16 cellular contexts compared by ENCODE assay signal in genomic region chr15:33131880-33132279, GRCh38.
DNase-seq lines count a peak whose midpoint lies in the region; ATAC-seq, FAIRE-seq and TF ChIP-seq lines count a peak whose summit lies in the region.
"Had no signal": no experiment of that assay in that cellular context is flagged by ENCODE, and none has a peak within 500 bp of the region (broad histone marks: within the 10 kb centered on the region; RNA-seq: fewer than 3 reads in every experiment).

No MANE protein-coding gene starts in this region.

- H3K27me3 ChIP-seq in keratinocyte (ENCODE audit: control insufficient read depth, extremely low read depth, insufficient read depth, low read length) (no peaks in the 10 kb centered on the region), endodermal cell (ENCODE audit: control insufficient read depth, insufficient read depth, low read length, poor library complexity, severe bottlenecking) (peaks cover 40% of the 10 kb centered on the region)
- H3K27me3 ChIP-seq: SJSA1, vagina had no signal

- no peaks in the 10 kb centered on the region for H3K36me3 Mint-ChIP-seq in endodermal cell (ENCODE audit: low read depth)
- no peaks in the 10 kb centered on the region for H3K36me3 Mint-ChIP-seq in naive thymus-derived CD8-positive, alpha-beta T cell
- H3K36me3 Mint-ChIP-seq: activated CD4-positive, alpha-beta memory T cell treated with anti-CD3 and anti-CD28 coated beads for 36 hours; IgD-negative memory B cell; immature natural killer cell; mesothelial cell of epicardium had no signal

- H3K9me1 ChIP-seq in keratinocyte (ENCODE audit: control insufficient read depth, extremely low read depth, insufficient read depth, low read length), result no peaks in the 10 kb centered on the region

- peak; percentile 13 for FAIRE-seq in keratinocyte (lab: Jason Lieb, UNC)
- FAIRE-seq: TTC549 had no signal

- H3K4me1 Mint-ChIP-seq in endodermal cell, result peaks cover 1% of the 10 kb centered on the region
- H3K4me1 Mint-ChIP-seq in naive thymus-derived CD8-positive, alpha-beta T cell, result peaks cover 1 to 18% (median 15%) of the 10 kb centered on the region in 4 donors
- H3K4me1 Mint-ChIP-seq: IgD-negative memory B cell had no signal

- H3K27ac ChIP-seq in keratinocyte (ENCODE audit: control insufficient read depth, insufficient read depth, low read length) (no peak overlapping the region), endodermal cell (ENCODE audit: low read depth, low read length) (no peak overlapping the region)
- H3K27ac ChIP-seq: SJSA1, vagina had no signal

- in situ Hi-C loops in astrocyte of the spinal cord (cut with HindIII; ENCODE audit: low sequenced_read_pairs), result no loop called here

- H3K4me3 ChIP-seq in astrocyte of the spinal cord (ENCODE audit: low read depth, low read length) (no peak overlapping the region), keratinocyte (ENCODE audit: control insufficient read depth in 2 of 3, extremely low read depth in 1 of 3, insufficient read depth in 2 of 3, low read depth in 1 of 3, low read length in 3 of 3) (no peak overlapping the region), endodermal cell (ENCODE audit: low read length) (no peak overlapping the region)
- H3K4me3 ChIP-seq: SJSA1, vagina had no signal

- H3K27me3 Mint-ChIP-seq in endodermal cell (ENCODE audit: insufficient read depth), result peaks cover 35% of the 10 kb centered on the region
- peaks cover 0 to 3% (median 0%) of the 10 kb centered on the region in 5 donors for H3K27me3 Mint-ChIP-seq in naive thymus-derived CD8-positive, alpha-beta T cell
- H3K27me3 Mint-ChIP-seq: activated CD4-positive, alpha-beta memory T cell treated with anti-CD3 and anti-CD28 coated beads for 36 hours had no signal

- 88 to 100% methylated on average over 1 to 2 of the region's 2 CpGs for WGBS in endodermal cell (ENCODE audit: insufficient coverage in 1 of 2, insufficient read length in 1 of 2), 2 experiments

- peak overlapping the region; percentile 27 for H2AFZ ChIP-seq in keratinocyte (ENCODE audit: control insufficient read depth, low read length)

- TF ChIP-seq CTCF in astrocyte of the spinal cord (IDR thresholded peaks at IDR 0.05; ENCODE audit: low read depth, low read length) (no peak), keratinocyte (optimal IDR thresholded peaks at IDR 0.05 in 1 of 3, IDR thresholded peaks at IDR 0.05 in 1 of 3, conservative IDR thresholded peaks at IDR 0.05 in 1 of 3; ENCODE audit: extremely low read depth in 1 of 3, insufficient read depth in 2 of 3, low read length in 3 of 3) (no peak), endodermal cell (conservative IDR thresholded peaks at IDR 0.05) (no peak)

- H3K36me3 ChIP-seq in keratinocyte (ENCODE audit: control insufficient read depth in 2 of 2, extremely low read depth in 1 of 2, insufficient read depth in 2 of 2, low read length in 2 of 2) (no peaks in the 10 kb centered on the region), endodermal cell (ENCODE audit: control insufficient read depth, insufficient read depth, low read length) (no peaks in the 10 kb centered on the region)
- H3K36me3 ChIP-seq: SJSA1, vagina had no signal

- peaks cover 22% of the 10 kb centered on the region for H3K4me1 ChIP-seq in keratinocyte (ENCODE audit: control insufficient read depth, extremely low read depth, insufficient read depth, low read length)
- no peaks in the 10 kb centered on the region for H3K4me1 ChIP-seq in endodermal cell (ENCODE audit: control insufficient read depth, insufficient read depth, low read length)

- H3K79me2 ChIP-seq in keratinocyte (ENCODE audit: control insufficient read depth, insufficient read depth, low read length), result no peaks in the 10 kb centered on the region

- peaks cover 9% of the 10 kb centered on the region for H3K9me3 Mint-ChIP-seq in endodermal cell
- H3K9me3 Mint-ChIP-seq in naive thymus-derived CD8-positive, alpha-beta T cell, result no peaks in the 10 kb centered on the region
- H3K9me3 Mint-ChIP-seq: activated CD4-positive, alpha-beta memory T cell treated with anti-CD3 and anti-CD28 coated beads for 36 hours; immature natural killer cell; mesothelial cell of epicardium had no signal

- intact Hi-C loops in Right ventricle myocardium superior (cut with DNase I), result loop anchor here (5.0 to 10.0 kb wide), 2 partner anchors 40 to 107 kb away; no protein-coding TSS in a partner anchor
- intact Hi-C loops in cardiac septum (cut with DNase I), result loop anchor here (5.0 kb wide), 2 partner anchors 40 to 110 kb away; no protein-coding TSS in a partner anchor

- ATAC-seq in Right ventricle myocardium superior (ENCODE audit: poor library complexity), result peak; percentile 12
- no peak for ATAC-seq in naive thymus-derived CD8-positive, alpha-beta T cell

- DNase-seq in Right ventricle myocardium superior (no peak), cardiac septum (ENCODE audit: low spot score) (no peak), astrocyte of the spinal cord (ENCODE audit: low read depth, low spot score) (peak; percentile 75), keratinocyte (ENCODE audit: low read depth, low spot score) (no peak), stromal cell of bone marrow (ENCODE audit: low read depth) (peak; percentile 23), endodermal cell (no peak)
- no peak for DNase-seq in activated T-cell treated with anti-CD3 and anti-CD28 coated beads, Interleukin-2, amount 50 U/mL, for 1 hour
- no peak for DNase-seq in naive thymus-derived CD8-positive, alpha-beta T cell
- DNase-seq: activated CD4-positive, alpha-beta memory T cell treated with anti-CD3 and anti-CD28 coated beads for 36 hours; immature natural killer cell; stimulated activated CD4-positive, alpha-beta T cell treated with anti-CD3 and anti-CD28 coated beads, Interleukin-4, amount 100 ng/mL, for 1 hour had no signal

- H3K27ac Mint-ChIP-seq in endodermal cell, result no peak overlapping the region
- H3K27ac Mint-ChIP-seq in naive thymus-derived CD8-positive, alpha-beta T cell, result peak overlapping the region in 1 of 10 donors; percentile 13
- H3K27ac Mint-ChIP-seq: activated CD4-positive, alpha-beta memory T cell treated with anti-CD3 and anti-CD28 coated beads for 36 hours; IgD-negative memory B cell; immature natural killer cell; mesothelial cell of epicardium had no signal

- H3K9me3 ChIP-seq in keratinocyte (ENCODE audit: control insufficient read depth, low read depth, low read length) (no peaks in the 10 kb centered on the region), endodermal cell (ENCODE audit: control insufficient read depth, low read length) (peaks cover 6% of the 10 kb centered on the region)
- H3K9me3 ChIP-seq: SJSA1, vagina had no signal

- no peak overlapping the region for H3K4me3 Mint-ChIP-seq in endodermal cell
- peak overlapping the region in 2 of 10 donors; percentile 15 to 29 for H3K4me3 Mint-ChIP-seq in naive thymus-derived CD8-positive, alpha-beta T cell
- H3K4me3 Mint-ChIP-seq: activated CD4-positive, alpha-beta memory T cell treated with anti-CD3 and anti-CD28 coated beads for 36 hours; IgD-negative memory B cell; immature natural killer cell; mesothelial cell of epicardium had no signal

- dilution Hi-C loops in keratinocyte (cut with MboI; ENCODE audit: extremely low pct_ligation_motif_present, low sequenced_read_pairs), result no loop called here

- peak overlapping the region; percentile 52 for H3K4me2 ChIP-seq in keratinocyte (ENCODE audit: control insufficient read depth, extremely low read depth, insufficient read depth, low read depth, low read length)

- H4K20me1 ChIP-seq in keratinocyte (ENCODE audit: control insufficient read depth, extremely low read depth, insufficient read depth, low read length), result no peaks in the 10 kb centered on the region

- H3K9ac ChIP-seq in keratinocyte (ENCODE audit: control insufficient read depth, extremely low read depth, insufficient read depth, low read length) (no peak overlapping the region), endodermal cell (ENCODE audit: extremely low read depth, low read length, poor library complexity, severe bottlenecking) (no peak overlapping the region)

- POLR2A ChIA-PET in naive thymus-derived CD8-positive, alpha-beta T cell (lab: Charles Lee), result no interaction called here

Comparison
In these comparisons a context has a peak if more than half of its experiments do, and no peak if none do; other contexts are left out.
1. DNase-seq: peak in astrocyte of the spinal cord (single experiment) and stromal cell of bone marrow (single experiment); none in Right ventricle myocardium superior (single experiment), cardiac septum (single experiment), keratinocyte (single experiment), activated T-cell treated with anti-CD3 and anti-CD28 coated beads, Interleukin-2, amount 50 U/mL, for 1 hour (single experiment), endodermal cell (single experiment) and naive thymus-derived CD8-positive, alpha-beta T cell (0 of 10).